In genomic region chr11:57641426-57641825, GRCh38 we compare ENCODE assay signal across 7 cellular contexts. TPM values are rescaled to one million over a fixed set of nuclear protein-coding genes. Genes with fewer than 3 reads are reported as not detected.
DNase-seq lines count a peak whose midpoint lies in the region; ATAC-seq and TF ChIP-seq lines count a peak whose summit lies in the region.
"Had no signal": no experiment of that assay in that cellular context is flagged by ENCODE, and none has a peak within 500 bp of the region (broad histone marks: within the 10 kb centered on the region; RNA-seq: fewer than 3 reads in every experiment).

No MANE protein-coding gene starts in this region.

- no peak for ATAC-seq in HG03095 (IDR thresholded peaks at IDR 0.05; ENCODE audit: unreplicated experiment)

- TF ChIP-seq CTCF in GM12864 (IDR thresholded peaks at IDR 0.05; ENCODE audit: low read depth, low read length, missing control alignments) (peak; percentile 56), brain (conservative IDR thresholded peaks at IDR 0.05) (peak in 1 of 2 experiments; percentile 56), osteocyte (IDR thresholded peaks at IDR 0.05) (peak; percentile 63)

- H3K27me3 Mint-ChIP-seq in brain (peaks cover 8% of the 10 kb centered on the region), osteocyte (ENCODE audit: unreplicated experiment) (peaks cover 18% of the 10 kb centered on the region)

- peak overlapping the region; percentile 87 to 100 (median 95) for H3K4me3 Mint-ChIP-seq in brain
- H3K4me3 Mint-ChIP-seq in osteocyte (ENCODE audit: unreplicated experiment) = no peak overlapping the region
- H3K4me3 Mint-ChIP-seq: activated naive CD8-positive, alpha-beta T cell had no signal

- no peak overlapping the region for H3K4me3 ChIP-seq in GM12864 (ENCODE audit: low read depth, low read length)

- DNase-seq in GM12864 (ENCODE audit: low read depth) (no peak), MV-4-11 (lab: John Stamatoyannopoulos, UW) (peak; percentile 51), osteocyte (ENCODE audit: extremely low spot score, unreplicated experiment) (no peak), ureter (ENCODE audit: low spot score) (no peak)

- H3K4me1 Mint-ChIP-seq in brain (peaks cover 83% of the 10 kb centered on the region), osteocyte (ENCODE audit: unreplicated experiment) (peaks cover 61% of the 10 kb centered on the region)

- peak overlapping the region; percentile 97 to 100 (median 99) for H3K27ac Mint-ChIP-seq in brain
- H3K27ac Mint-ChIP-seq in osteocyte (ENCODE audit: unreplicated experiment) = peak overlapping the region; percentile 23
- H3K27ac Mint-ChIP-seq: activated naive CD8-positive, alpha-beta T cell had no signal

- H3K36me3 Mint-ChIP-seq in brain (no peaks in the 10 kb centered on the region), osteocyte (ENCODE audit: unreplicated experiment) (no peaks in the 10 kb centered on the region)
- H3K36me3 Mint-ChIP-seq: activated naive CD8-positive, alpha-beta T cell had no signal

- H3K9me3 Mint-ChIP-seq in brain (peaks cover 0 to 6% (median 0%) of the 10 kb centered on the region in 5 experiments), osteocyte (ENCODE audit: unreplicated experiment) (no peaks in the 10 kb centered on the region)

RNA-seq across cellular contexts. Expression of gene YPEL4, which starts 8.3 kb away (rescaled TPM):
- polyA plus RNA-seq in brain (ENCODE audit: insufficient read depth, low read depth, low replicate concordance) = 25.0 TPM
- 0.24 and 0.35 TPM in 2 replicates for total RNA-seq in osteocyte
- 0.44 TPM for total RNA-seq in ureter

RNA-seq across cellular contexts. Expression of gene CLP1, which starts 16.1 kb away (rescaled TPM):
- 6.4 TPM for polyA plus RNA-seq in brain (ENCODE audit: insufficient read depth, low read depth, low replicate concordance)
- total RNA-seq in osteocyte (12.6 and 14.4 TPM in 2 replicates), ureter (10.0 TPM)

RNA-seq across cellular contexts. Expression of gene ZDHHC5, which starts 26.5 kb away (rescaled TPM):
- 37.7 TPM for polyA plus RNA-seq in brain (ENCODE audit: insufficient read depth, low read depth, low replicate concordance)
- total RNA-seq in osteocyte (60.5 and 78.0 TPM in 2 replicates), ureter (91.9 TPM)

RNA-seq across cellular contexts. Expression of gene SERPING1, which starts 43.9 kb away (rescaled TPM):
- 43.4 TPM for polyA plus RNA-seq in brain (ENCODE audit: insufficient read depth, low read depth, low replicate concordance)
- total RNA-seq in osteocyte = 19.9 and 21.9 TPM in 2 replicates
- total RNA-seq in ureter = 302 TPM
